ENCODE assay signal across 8 cellular contexts in the genomic region with DNA sequence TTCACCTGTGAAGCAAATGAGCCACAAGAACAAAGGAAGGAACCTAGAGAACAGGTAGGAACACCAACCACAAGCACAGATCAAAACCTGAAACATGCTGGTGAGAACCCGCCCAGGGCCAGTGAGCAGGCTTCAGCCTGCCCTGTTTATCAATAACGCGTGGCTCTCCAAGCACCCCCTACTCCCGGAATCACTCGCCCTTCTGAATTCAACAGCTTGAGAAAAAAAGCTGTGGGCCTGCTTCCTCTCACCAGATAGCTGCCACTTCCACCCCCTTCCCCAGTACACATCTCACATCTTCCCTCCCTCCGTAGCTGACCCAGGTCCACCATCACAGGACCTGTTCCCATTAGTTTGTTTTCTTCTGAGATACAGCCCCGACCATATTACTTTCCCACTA. TPM values are rescaled to one million over a fixed set of nuclear protein-coding genes. Genes with fewer than 3 reads are reported as not detected.
DNase-seq lines count a peak whose midpoint lies in the region; ATAC-seq and TF ChIP-seq lines count a peak whose summit lies in the region.

No MANE protein-coding gene starts in this region.

- peak overlapping the region; percentile 43 for H3K27ac ChIP-seq in CD4-positive, alpha-beta T cell (ENCODE audit: low read depth, low read length)
- H3K27ac ChIP-seq in uterus: no peak overlapping the region

- no peaks in the 10 kb centered on the region for H3K9me3 ChIP-seq in CD4-positive, alpha-beta T cell (ENCODE audit: control insufficient read depth, low read length)
- H3K9me3 ChIP-seq in uterus: no peaks in the 10 kb centered on the region

- H3K36me3 ChIP-seq in uterus: no peaks in the 10 kb centered on the region

- CTCF ChIA-PET in CD4-positive, alpha-beta T cell (lab: Charles Lee): no interaction called here
- CTCF ChIA-PET in WTC11 (lab: Charles Lee): interaction anchor here (0.6 to 0.8 kb wide), 2 partner anchors 30 to 34 kb away, joined by 3 to 5 read pairs; partner anchors contain the start of gene B4GALT1

- H3K4me3 ChIP-seq in uterus: no peak overlapping the region

- H3K9me3 Mint-ChIP-seq in CD4-positive, alpha-beta T cell: no peaks in the 10 kb centered on the region
- no peaks in the 10 kb centered on the region for H3K9me3 Mint-ChIP-seq in WTC11

- H3K27ac Mint-ChIP-seq in CD4-positive, alpha-beta T cell: peak overlapping the region; percentile 57
- H3K27ac Mint-ChIP-seq in WTC11: peak overlapping the region; percentile 50

- H3K36me3 Mint-ChIP-seq in CD4-positive, alpha-beta T cell (ENCODE audit: low read depth): peaks cover 43% of the 10 kb centered on the region
- no peaks in the 10 kb centered on the region for H3K36me3 Mint-ChIP-seq in WTC11

- peaks cover 60% of the 10 kb centered on the region for H3K4me1 Mint-ChIP-seq in CD4-positive, alpha-beta T cell (ENCODE audit: low read depth)
- H3K4me1 Mint-ChIP-seq in WTC11: peaks cover 7% of the 10 kb centered on the region

- intact Hi-C loops in CD4-positive, alpha-beta T cell (cut with DNase I, micrococcal nuclease): no loop called here
- intact Hi-C loops in uterus (cut with DNase I; ENCODE audit: low total_unique reads): no loop called here

- no peak for ATAC-seq in CD4-positive, alpha-beta T cell (ENCODE audit: poor library complexity)
- ATAC-seq in GM19043 (IDR thresholded peaks at IDR 0.05; ENCODE audit: low read depth, unreplicated experiment): peak; percentile 32
- ATAC-seq in WTC11: no peak
- ATAC-seq in omental fat pad (ENCODE audit: low FRiP score): no peak

- H3K27me3 Mint-ChIP-seq in CD4-positive, alpha-beta T cell: no peaks in the 10 kb centered on the region
- no peaks in the 10 kb centered on the region for H3K27me3 Mint-ChIP-seq in WTC11 (ENCODE audit: low read depth)

- TF ChIP-seq CTCF in CD4-positive, alpha-beta T cell (IDR thresholded peaks at IDR 0.05): no peak
- TF ChIP-seq CTCF in WTC11 (IDR thresholded peaks at IDR 0.05) (no peak), omental fat pad (IDR thresholded peaks at IDR 0.05) (no peak), uterus (IDR thresholded peaks at IDR 0.05) (no peak)

- POLR2A ChIA-PET in CD4-positive, alpha-beta T cell (lab: Charles Lee): interaction anchor here (0.6 to 1.1 kb wide), 3 partner anchors 9 to 31 kb away, joined by 3 to 4 read pairs (median 4); partner anchors contain the start of gene B4GALT1
- POLR2A ChIA-PET in WTC11 (lab: Charles Lee): no interaction called here

- no peak for DNase-seq in CD4-positive, alpha-beta T cell
- DNase-seq in WTC11 (ENCODE audit: low spot score) (no peak), mesenteric fat pad (ENCODE audit: low spot score) (peak; percentile 30), NCI-H748 (lab: John Stamatoyannopoulos, UW; ENCODE audit: unreplicated experiment) (no peak), omental fat pad (ENCODE audit: low spot score) (no peak), NCI-H2227 treated with DMSO at 0.1 percent for 48 hours (lab: John Stamatoyannopoulos, UW) (no peak), uterus (no peak)

- H3K4me3 Mint-ChIP-seq in CD4-positive, alpha-beta T cell: peak overlapping the region; percentile 52
- no peak overlapping the region for H3K4me3 Mint-ChIP-seq in WTC11

- H3K4me1 ChIP-seq in uterus: peaks cover 25 to 26% of the 10 kb centered on the region in 2 donors

- TF ChIP-seq POLR2A in uterus (IDR thresholded peaks at IDR 0.05): no peak

- H3K27me3 ChIP-seq in CD4-positive, alpha-beta T cell (ENCODE audit: control insufficient read depth, insufficient read depth, low read length): no peaks in the 10 kb centered on the region
- H3K27me3 ChIP-seq in uterus: no peaks in the 10 kb centered on the region

TF ChIP-seq in WTC11, 78 proteins besides CTCF, POLR2A, EP300 and RAD21:
- TF ChIP-seq ETV6 (CRISPR knock-in tag; IDR thresholded peaks at IDR 0.05) (no peak), IRF1 (CRISPR knock-in tag; IDR thresholded peaks at IDR 0.05) (no peak)
- TF ChIP-seq, protein P1, sequence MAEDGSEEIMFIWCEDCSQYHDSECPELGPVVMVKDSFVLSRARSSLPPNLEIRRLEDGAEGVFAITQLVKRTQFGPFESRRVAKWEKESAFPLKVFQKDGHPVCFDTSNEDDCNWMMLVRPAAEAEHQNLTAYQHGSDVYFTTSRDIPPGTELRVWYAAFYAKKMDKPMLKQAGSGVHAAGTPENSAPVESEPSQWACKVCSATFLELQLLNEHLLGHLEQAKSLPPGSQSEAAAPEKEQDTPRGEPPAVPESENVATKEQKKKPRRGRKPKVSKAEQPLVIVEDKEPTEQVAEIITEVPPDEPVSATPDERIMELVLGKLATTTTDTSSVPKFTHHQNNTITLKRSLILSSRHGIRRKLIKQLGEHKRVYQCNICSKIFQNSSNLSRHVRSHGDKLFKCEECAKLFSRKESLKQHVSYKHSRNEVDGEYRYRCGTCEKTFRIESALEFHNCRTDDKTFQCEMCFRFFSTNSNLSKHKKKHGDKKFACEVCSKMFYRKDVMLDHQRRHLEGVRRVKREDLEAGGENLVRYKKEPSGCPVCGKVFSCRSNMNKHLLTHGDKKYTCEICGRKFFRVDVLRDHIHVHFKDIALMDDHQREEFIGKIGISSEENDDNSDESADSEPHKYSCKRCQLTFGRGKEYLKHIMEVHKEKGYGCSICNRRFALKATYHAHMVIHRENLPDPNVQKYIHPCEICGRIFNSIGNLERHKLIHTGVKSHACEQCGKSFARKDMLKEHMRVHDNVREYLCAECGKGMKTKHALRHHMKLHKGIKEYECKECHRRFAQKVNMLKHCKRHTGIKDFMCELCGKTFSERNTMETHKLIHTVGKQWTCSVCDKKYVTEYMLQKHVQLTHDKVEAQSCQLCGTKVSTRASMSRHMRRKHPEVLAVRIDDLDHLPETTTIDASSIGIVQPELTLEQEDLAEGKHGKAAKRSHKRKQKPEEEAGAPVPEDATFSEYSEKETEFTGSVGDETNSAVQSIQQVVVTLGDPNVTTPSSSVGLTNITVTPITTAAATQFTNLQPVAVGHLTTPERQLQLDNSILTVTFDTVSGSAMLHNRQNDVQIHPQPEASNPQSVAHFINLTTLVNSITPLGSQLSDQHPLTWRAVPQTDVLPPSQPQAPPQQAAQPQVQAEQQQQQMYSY (CRISPR knock-in tag; IDR thresholded peaks at IDR 0.05): no peak

RNA-seq across cellular contexts. Expression of gene B4GALT1, which starts 30.4 kb away (rescaled TPM):
- total RNA-seq in CD4-positive, alpha-beta T cell: 10 to 100 TPM; 74.7 to 77.0 TPM
- total RNA-seq in WTC11 (2021) (19.1 to 20.2 TPM (median 19.8 TPM) in 3 replicates), mesenteric fat pad (115 TPM), omental fat pad (100 to 1,000 TPM in 1 of 4 donors, 10 to 100 TPM in 3; 52.5 to 113 (median 72.1) TPM), uterus (10 to 100 TPM; 13.1 to 66.3 (median 37.1) TPM)
